In genomic region chr15:45522179-45522930, GRCh38 we compare ENCODE assay signal across 7 cellular contexts. TPM values are rescaled to one million over a fixed set of nuclear protein-coding genes. Genes with fewer than 3 reads are reported as not detected.
A peak's percentile ranks its signal among the peaks of the same experiment; 100 is the strongest.
DNase-seq lines count a peak whose midpoint lies in the region; ATAC-seq, FAIRE-seq and TF ChIP-seq lines count a peak whose summit lies in the region.

Gene SLC30A4, minus strand, starts transcription at chr15:45522755. Its CDS starts 401 bp downstream, at chr15:45522354.

- TF ChIP-seq POLR2A in GM12892 (IDR thresholded peaks at IDR 0.05; ENCODE audit: low read depth, low read length), result no peak

- peak within 1 kb of the TSS; percentile 85 for H3K4me3 Mint-ChIP-seq in activated CD8-positive, alpha-beta T cell treated with anti-CD3 and anti-CD28 coated beads, Interleukin-2, amount 10 ng/mL, durations not matched to agents 7 days and 5 days

- H3K27ac Mint-ChIP-seq in activated CD8-positive, alpha-beta T cell treated with anti-CD3 and anti-CD28 coated beads, Interleukin-2, amount 10 ng/mL, durations not matched to agents 7 days and 5 days, result peak within 1 kb of the TSS; percentile 71

- POLR2A ChIA-PET in HEK293T (lab: Yijun Ruan, JAX), result interaction anchor here (1.0 kb wide), 1 partner anchor 64 kb away, joined by 3 read pairs; the partner anchor contains the start of gene BLOC1S6
- POLR2A ChIA-PET in activated CD8-positive, alpha-beta T cell treated with anti-CD3 and anti-CD28 coated beads, Interleukin-2, amount 10 ng/mL, durations not matched to agents 7 days and 5 days (lab: Charles Lee), result interaction anchor here (1.1 kb wide), 1 partner anchor 65 kb away, joined by 5 read pairs; the partner anchor contains the start of gene BLOC1S6

- no peaks in the 10 kb centered on the region for H3K36me3 Mint-ChIP-seq in activated CD8-positive, alpha-beta T cell treated with anti-CD3 and anti-CD28 coated beads, Interleukin-2, amount 10 ng/mL, durations not matched to agents 7 days and 5 days (ENCODE audit: low read depth)

- H3K27me3 Mint-ChIP-seq in activated CD8-positive, alpha-beta T cell treated with anti-CD3 and anti-CD28 coated beads, Interleukin-2, amount 10 ng/mL, durations not matched to agents 7 days and 5 days (ENCODE audit: low read depth), result peaks cover 20% of the 10 kb centered on the region

- CTCF ChIA-PET in HEK293T (lab: Yijun Ruan, JAX), result no interaction called here
- CTCF ChIA-PET in activated CD8-positive, alpha-beta T cell treated with anti-CD3 and anti-CD28 coated beads, Interleukin-2, amount 10 ng/mL, durations not matched to agents 7 days and 5 days (lab: Charles Lee), result interaction anchor here (0.9 to 1.6 kb wide), 3 partner anchors 64 to 92 kb away, joined by 3 read pairs; no protein-coding TSS in a partner anchor

- H3K9me3 Mint-ChIP-seq in activated CD8-positive, alpha-beta T cell treated with anti-CD3 and anti-CD28 coated beads, Interleukin-2, amount 10 ng/mL, durations not matched to agents 7 days and 5 days (ENCODE audit: insufficient read depth), result no peaks in the 10 kb centered on the region

- ATAC-seq in activated CD8-positive, alpha-beta T cell treated with anti-CD3 and anti-CD28 coated beads, Interleukin-2, amount 10 ng/mL, durations not matched to agents 7 days and 5 days, result peak; percentile 84

- peaks cover 25% of the 10 kb centered on the region for H3K4me1 Mint-ChIP-seq in activated CD8-positive, alpha-beta T cell treated with anti-CD3 and anti-CD28 coated beads, Interleukin-2, amount 10 ng/mL, durations not matched to agents 7 days and 5 days (ENCODE audit: low read depth)

- DNase-seq in GM12892 (ENCODE audit: insufficient read length) (peak; percentile 59), HEK293T (ENCODE audit: extremely low spot score) (peak; percentile 55), NCI-H1092 treated with DMSO at 0.1 percent for 48 hours (lab: John Stamatoyannopoulos, UW) (peak; percentile 50), medulla oblongata (ENCODE audit: extremely low spot score) (peak; percentile 80)
- peak; percentile 64 for DNase-seq in activated CD8-positive, alpha-beta T cell treated with anti-CD3 and anti-CD28 coated beads, Interleukin-2, amount 10 ng/mL, durations not matched to agents 7 days and 5 days
- DNase-seq in effector CD4-positive, alpha-beta T cell, result peak; percentile 35
- DNase-seq in stimulated activated CD4-positive, alpha-beta T cell treated with anti-CD3 and anti-CD28 coated beads, TNF-alpha, amount 100 ng/mL, for 48 hours (ENCODE audit: low read depth in 3 of 3), result peak; percentile 6 to 34 (median 16)

- FAIRE-seq in GM12892 (lab: Jason Lieb, UNC), result peak; percentile 85

TF ChIP-seq in HEK293T, 16 proteins besides CTCF, POLR2A, EP300 and RAD21:
- TF ChIP-seq L3MBTL2 (conservative IDR thresholded peaks at IDR 0.05) (peak; percentile 52; the same call in 1 of the 2 replicates), NFRKB (IDR thresholded peaks at IDR 0.05) (no peak)
TF ChIP-seq in HEK293T: peak in this region for 1.

RNA-seq across cellular contexts. Expression of gene SLC30A4, which starts in this region (rescaled TPM):
- polyA plus RNA-seq in GM12892 (2012; ENCODE audit: missing spikeins), result 0.38 TPM
- 1 to 10 TPM; 2.1 to 2.3 TPM for total RNA-seq in activated CD8-positive, alpha-beta T cell treated with anti-CD3 and anti-CD28 coated beads, Interleukin-2, amount 10 ng/mL, durations not matched to agents 7 days and 5 days

Comparison
In these comparisons a context has a peak if more than half of its experiments do, and no peak if none do; other contexts are left out.
1. Peak in every context shown above with its lines: DNase-seq and ATAC-seq.
2. DNase-seq: peak in every context shown above with its lines; median percentile 80 in medulla oblongata; 64 in activated CD8-positive, alpha-beta T cell treated with anti-CD3 and anti-CD28 coated beads, Interleukin-2, amount 10 ng/mL, durations not matched to agents 7 days and 5 days; 59 in GM12892; 55 in HEK293T; 50 in NCI-H1092 treated with DMSO at 0.1 percent for 48 hours; 35 in effector CD4-positive, alpha-beta T cell; 16 in stimulated activated CD4-positive, alpha-beta T cell treated with anti-CD3 and anti-CD28 coated beads, TNF-alpha, amount 100 ng/mL, for 48 hours.